In genomic region chr7:102642691-102643090, GRCh38 we compare ENCODE assay signal across 8 cellular contexts. TPM values are rescaled to one million over a fixed set of nuclear protein-coding genes. Genes with fewer than 3 reads are reported as not detected.
DNase-seq lines count a peak whose midpoint lies in the region; ATAC-seq and TF ChIP-seq lines count a peak whose summit lies in the region.
"Not testable (repeated sequence)": the region's sequence is repeated elsewhere in the genome, so short reads cannot be mapped to it uniquely, and the experiment has no call there.

TSS of gene UPK3BL1 (minus strand) at chr7:102642791. CDS start at chr7:102642741, 50 bp downstream.

- intact Hi-C loops in CD14-positive monocyte (cut with micrococcal nuclease); MCF 10A (cut with micrococcal nuclease); left lung (cut with DNase I); thyroid gland (cut with DNase I): not testable (repeated sequence)

- not testable (repeated sequence) for H3K4me3 Mint-ChIP-seq in CD14-positive monocyte; activated CD8-positive, alpha-beta T cell treated with anti-CD3 and anti-CD28 coated beads, Interleukin-2, amount 10 ng/mL, durations not matched to agents 7 days and 5 days; MCF 10A (ENCODE audit: unreplicated experiment)

- CTCF ChIA-PET in activated CD8-positive, alpha-beta T cell treated with anti-CD3 and anti-CD28 coated beads, Interleukin-2, amount 10 ng/mL, durations not matched to agents 7 days and 5 days (lab: Charles Lee); MCF 10A (lab: Yijun Ruan, JAX): not testable (repeated sequence)

- H3K9me3 Mint-ChIP-seq in CD14-positive monocyte; activated CD8-positive, alpha-beta T cell treated with anti-CD3 and anti-CD28 coated beads, Interleukin-2, amount 10 ng/mL, durations not matched to agents 7 days and 5 days (ENCODE audit: insufficient read depth); MCF 10A (ENCODE audit: unreplicated experiment): not testable (repeated sequence)

- not testable (repeated sequence) for H3K36me3 ChIP-seq in left lung, thyroid gland

- TF ChIP-seq POLR2A in thyroid gland (IDR thresholded peaks at IDR 0.05): not testable (repeated sequence)

- not testable (repeated sequence) for H3K4me1 Mint-ChIP-seq in CD14-positive monocyte; activated CD8-positive, alpha-beta T cell treated with anti-CD3 and anti-CD28 coated beads, Interleukin-2, amount 10 ng/mL, durations not matched to agents 7 days and 5 days (ENCODE audit: low read depth); MCF 10A (ENCODE audit: insufficient read depth, unreplicated experiment)

- not testable (repeated sequence) for TF ChIP-seq CTCF in CD14-positive monocyte (IDR thresholded peaks at IDR 0.05); MCF 10A (IDR thresholded peaks at IDR 0.05; ENCODE audit: unreplicated experiment); left lung (IDR thresholded peaks at IDR 0.05); thyroid gland (IDR thresholded peaks at IDR 0.05)

- not testable (repeated sequence) for H3K36me3 Mint-ChIP-seq in CD14-positive monocyte; activated CD8-positive, alpha-beta T cell treated with anti-CD3 and anti-CD28 coated beads, Interleukin-2, amount 10 ng/mL, durations not matched to agents 7 days and 5 days (ENCODE audit: low read depth); MCF 10A (ENCODE audit: insufficient read depth, unreplicated experiment)

- H3K4me3 ChIP-seq in left lung; thyroid gland (replicated peaks in 1 of 3): not testable (repeated sequence)

- WGBS in thyroid gland, 2 donors: no CpG with 5 or more reads among the region's 9 CpGs

- POLR2A ChIA-PET in activated CD8-positive, alpha-beta T cell treated with anti-CD3 and anti-CD28 coated beads, Interleukin-2, amount 10 ng/mL, durations not matched to agents 7 days and 5 days (lab: Charles Lee); MCF 10A (lab: Yijun Ruan, JAX): not testable (repeated sequence)

- not testable (repeated sequence) for H3K27me3 ChIP-seq in left lung, thyroid gland

- not testable (repeated sequence) for H3K9me3 ChIP-seq in left lung, thyroid gland

- ATAC-seq in activated CD8-positive, alpha-beta T cell treated with anti-CD3 and anti-CD28 coated beads, Interleukin-2, amount 10 ng/mL, durations not matched to agents 7 days and 5 days: not testable (repeated sequence)
- peak; percentile 47 for ATAC-seq in left lung

- not testable (repeated sequence) for H3K27me3 Mint-ChIP-seq in CD14-positive monocyte (ENCODE audit: low read depth in 3 of 3); activated CD8-positive, alpha-beta T cell treated with anti-CD3 and anti-CD28 coated beads, Interleukin-2, amount 10 ng/mL, durations not matched to agents 7 days and 5 days (ENCODE audit: low read depth); MCF 10A (ENCODE audit: insufficient read depth, unreplicated experiment)

- not testable (repeated sequence) for H3K27ac ChIP-seq in left lung, thyroid gland

- not testable (repeated sequence) for H3K4me1 ChIP-seq in left lung, thyroid gland

- not testable (repeated sequence) for H3K27ac Mint-ChIP-seq in CD14-positive monocyte; activated CD8-positive, alpha-beta T cell treated with anti-CD3 and anti-CD28 coated beads, Interleukin-2, amount 10 ng/mL, durations not matched to agents 7 days and 5 days; MCF 10A (ENCODE audit: low read depth, unreplicated experiment)

- DNase-seq in CD14-positive monocyte (ENCODE audit: low spot score); NCI-H460 (ENCODE audit: extremely low read depth, low read depth); activated CD8-positive, alpha-beta T cell treated with anti-CD3 and anti-CD28 coated beads, Interleukin-2, amount 10 ng/mL, durations not matched to agents 7 days and 5 days; MCF 10A (ENCODE audit: unreplicated experiment); glomerular endothelial cell (ENCODE audit: extremely low read depth, low read depth, low spot score); left lung; occipital lobe (lab: John Stamatoyannopoulos, UW); thyroid gland: not testable (repeated sequence)

- not testable (repeated sequence) for BruUV-seq in MCF 10A (replicated peaks; lab: Mats Ljungman, UMichigan)

RNA-seq across cellular contexts. Expression of gene UPK3BL1, which starts in this region (rescaled TPM):
- polyA plus RNA-seq in CD14-positive monocyte: 10 to 100 TPM; 19.6 to 21.6 TPM
- 22.8 and 31.2 TPM in 2 replicates for total RNA-seq in NCI-H460 (2014; rRNA removed; shearing (Covaris generic))
- 62.3 and 85.0 TPM in 2 replicates for polyA plus RNA-seq in NCI-H460 (2014; cell fraction: nucleus; rRNA removed)
- 10 to 100 TPM; 31.4 to 37.2 TPM for total RNA-seq in activated CD8-positive, alpha-beta T cell treated with anti-CD3 and anti-CD28 coated beads, Interleukin-2, amount 10 ng/mL, durations not matched to agents 7 days and 5 days
- total RNA-seq in MCF 10A (2022) (16.1 and 22.6 TPM in 2 replicates), glomerular endothelial cell (13.4 and 24.4 TPM in 2 replicates), left lung (10 to 100 TPM; 15.7 to 18.2 TPM), occipital lobe (45.4 TPM), thyroid gland (10 to 100 TPM; 14.2 to 57.6 (median 44.9) TPM)
